In genomic region chr2:9879455-9880194, GRCh38 we compare ENCODE assay signal across 1 cellular context.
TF ChIP-seq lines count a peak whose summit lies in the region.

No MANE protein-coding gene starts in this region.

TF ChIP-seq in WTC11, 78 proteins besides CTCF, POLR2A, EP300 and RAD21 (continued from another document):
- TF ChIP-seq ERG (CRISPR knock-in tag; IDR thresholded peaks at IDR 0.05) (no peak), JUN (CRISPR knock-in tag; IDR thresholded peaks at IDR 0.05) (no peak), GABPB1 (CRISPR knock-in tag; IDR thresholded peaks at IDR 0.05) (no peak), ZNF138 (CRISPR knock-in tag; conservative IDR thresholded peaks at IDR 0.05) (no peak), ZMAT4 (CRISPR knock-in tag; IDR thresholded peaks at IDR 0.05) (no peak), CDX4 (CRISPR knock-in tag; IDR thresholded peaks at IDR 0.05; ENCODE audit: borderline replicate concordance) (no peak), MAX (CRISPR knock-in tag; IDR thresholded peaks at IDR 0.05) (no peak)
